ENCODE assay signal across 9 cellular contexts in the genomic region with DNA sequence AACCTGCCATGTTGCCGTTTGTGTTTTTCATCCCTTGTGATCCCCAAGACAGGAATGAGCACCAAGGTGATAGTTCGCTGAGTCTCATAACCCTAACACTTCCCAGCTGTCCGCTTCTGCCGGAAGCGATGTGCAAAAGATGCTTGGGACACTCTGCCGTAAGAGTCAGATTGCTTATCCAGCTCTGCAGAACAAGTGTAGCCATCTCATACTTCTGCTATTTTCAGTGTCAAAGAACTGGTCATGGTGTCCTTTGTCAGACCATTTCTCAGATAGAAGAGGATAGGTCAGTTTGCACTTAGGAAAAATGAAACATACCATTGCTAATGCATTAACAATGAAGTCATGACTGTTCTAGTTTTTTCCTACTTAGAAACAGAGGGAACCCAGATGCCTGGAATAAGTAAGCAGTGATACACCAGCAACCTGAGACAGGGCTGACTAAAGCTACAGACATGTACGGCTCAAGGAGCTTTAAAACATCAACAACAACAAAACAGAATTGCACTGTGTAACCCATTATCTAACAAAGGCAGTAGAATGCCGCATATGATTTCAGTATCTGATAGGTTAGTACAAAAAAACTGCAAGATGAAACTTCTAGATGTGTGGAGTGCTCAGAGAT. TPM values are rescaled to one million over a fixed set of nuclear protein-coding genes. Genes with fewer than 3 reads are reported as not detected.
A peak's percentile ranks its signal among the peaks of the same experiment; 100 is the strongest.
DNase-seq lines count a peak whose midpoint lies in the region; ATAC-seq and TF ChIP-seq lines count a peak whose summit lies in the region.
"Had no signal": no experiment of that assay in that cellular context is flagged by ENCODE, and none has a peak within 500 bp of the region (broad histone marks: within the 10 kb centered on the region; RNA-seq: fewer than 3 reads in every experiment).

No MANE protein-coding gene starts in this region.

- H3K4me3 ChIP-seq in BJ (ENCODE audit: low read depth, low read length) (peak overlapping the region; percentile 19), fibroblast of lung (replicated peaks in 1 of 4; ENCODE audit: control extremely low read depth in 1 of 4, insufficient read depth in 1 of 4, low read depth in 3 of 4, low read length in 4 of 4) (peak overlapping the region in 2 of 4 experiments; percentile 43 to 56), WERI-Rb-1 (ENCODE audit: low read depth, low read length) (no peak overlapping the region)

- H3K4me1 ChIP-seq in fibroblast of lung (ENCODE audit: control insufficient read depth, extremely low read depth, insufficient read depth, low read length) = peaks cover 37% of the 10 kb centered on the region

- DNase-seq in BJ (ENCODE audit: low read depth) (peak; percentile 96), RPMI7951 (ENCODE audit: low read depth) (peak; percentile 85), fibroblast of lung (ENCODE audit: low read depth in 2 of 2) (peak; percentile 81 to 99), osteocyte (ENCODE audit: extremely low spot score, unreplicated experiment) (no peak), NAMALWA (ENCODE audit: low spot score) (no peak), WERI-Rb-1 (no peak), iPS-NIHi7 (ENCODE audit: extremely low spot score) (no peak)

- peaks cover 58% of the 10 kb centered on the region for H3K4me1 Mint-ChIP-seq in osteocyte (ENCODE audit: unreplicated experiment)

- H3K27ac ChIP-seq in fibroblast of lung (ENCODE audit: insufficient read depth, low read length) (peak overlapping the region; percentile 64), WERI-Rb-1 (no peak overlapping the region)
- H3K27ac ChIP-seq: VCaP had no signal

- H3K36me3 ChIP-seq in BJ (ENCODE audit: control insufficient read depth, insufficient read depth, low read length) (no peaks in the 10 kb centered on the region), fibroblast of lung (ENCODE audit: control insufficient read depth, insufficient read depth, low read length) (no peaks in the 10 kb centered on the region), WERI-Rb-1 (no peaks in the 10 kb centered on the region)

- H3K9ac ChIP-seq in fibroblast of lung (ENCODE audit: insufficient read depth, low read length) = no peak overlapping the region

- H3K9me3 ChIP-seq in fibroblast of lung (ENCODE audit: control insufficient read depth, insufficient read depth, low read depth, low read length) (no peaks in the 10 kb centered on the region), WERI-Rb-1 (ENCODE audit: severe bottlenecking) (no peaks in the 10 kb centered on the region)

- H4K20me1 ChIP-seq in fibroblast of lung (ENCODE audit: control insufficient read depth, extremely low read depth, insufficient read depth, low read length) = no peaks in the 10 kb centered on the region

- no peak overlapping the region for H2AFZ ChIP-seq in fibroblast of lung (ENCODE audit: low read length)

- H3K27me3 ChIP-seq in BJ (ENCODE audit: control insufficient read depth, insufficient read depth, low read length) (no peaks in the 10 kb centered on the region), fibroblast of lung (ENCODE audit: control insufficient read depth, insufficient read depth, low read length) (no peaks in the 10 kb centered on the region), WERI-Rb-1 (ENCODE audit: insufficient read depth, low read depth, severe bottlenecking) (no peaks in the 10 kb centered on the region)

- H3K9me3 Mint-ChIP-seq in osteocyte (ENCODE audit: unreplicated experiment) = no peaks in the 10 kb centered on the region

- no peak for ATAC-seq in GM19455 (IDR thresholded peaks at IDR 0.05; ENCODE audit: unreplicated experiment)

- H3K79me2 ChIP-seq in fibroblast of lung (ENCODE audit: control insufficient read depth, insufficient read depth, low read length) = peaks cover 57% of the 10 kb centered on the region

- CTCF ChIA-PET in BJ (lab: Yijun Ruan, JAX) = interaction anchor here (0.9 to 5.6 kb wide), 5 partner anchors 9 to 50 kb away, joined by 3 to 32 read pairs (median 4); no protein-coding TSS in a partner anchor

- H3K27me3 Mint-ChIP-seq in osteocyte (ENCODE audit: unreplicated experiment) = no peaks in the 10 kb centered on the region

- POLR2A ChIA-PET in BJ (lab: Charles Lee) = interaction anchor here (0.6 to 0.8 kb wide), 2 partner anchors 24 to 91 kb away, joined by 3 to 4 read pairs; no protein-coding TSS in a partner anchor

- peak overlapping the region; percentile 99 for H3K27ac Mint-ChIP-seq in osteocyte (ENCODE audit: unreplicated experiment)

- TF ChIP-seq CTCF in BJ (IDR thresholded peaks at IDR 0.05; ENCODE audit: insufficient read depth, low read depth, low read length) = no peak
- TF ChIP-seq CTCF in fibroblast of lung (conservative IDR thresholded peaks at IDR 0.05 in 1 of 2, IDR thresholded peaks at IDR 0.05 in 1 of 2; ENCODE audit: low read depth in 1 of 2, low read length in 2 of 2) = no peak
- no peak for TF ChIP-seq CTCF in osteocyte (IDR thresholded peaks at IDR 0.05)
- TF ChIP-seq CTCF in WERI-Rb-1 (IDR thresholded peaks at IDR 0.05; ENCODE audit: low read depth, low read length) = no peak

- H3K4me3 Mint-ChIP-seq in osteocyte (ENCODE audit: unreplicated experiment) = peak overlapping the region; percentile 67

- peak overlapping the region; percentile 55 for H3K4me2 ChIP-seq in fibroblast of lung (ENCODE audit: extremely low read depth, insufficient read depth, low read length)

- H3K36me3 Mint-ChIP-seq in osteocyte (ENCODE audit: unreplicated experiment) = no peaks in the 10 kb centered on the region

RNA-seq across cellular contexts. Expression of a gene that starts 15.0 kb away (rescaled TPM):
- 1.6 and 3.1 TPM in 2 replicates for polyA plus RNA-seq in BJ (2011; rRNA removed)
- polyA minus RNA-seq in BJ (2011; rRNA and poly(A)+ RNA removed) = 6.1 and 9.6 TPM in 2 replicates
- 0.72 and 1.3 TPM in 2 replicates for total RNA-seq in RPMI7951 (2014; rRNA removed; shearing (Covaris generic))
- 6.9 and 8.8 TPM in 2 replicates for total RNA-seq in fibroblast of lung
- polyA plus RNA-seq in fibroblast of lung = 2.3 and 4.1 TPM in 2 replicates
- 1.5 and 5.7 TPM in 2 replicates for polyA plus RNA-seq in fibroblast of lung (2012)
- polyA minus RNA-seq in fibroblast of lung (ENCODE audit: low replicate concordance) = 0.11 and 0.43 TPM in 2 replicates
- total RNA-seq in osteocyte = 3.5 and 5.9 TPM in 2 replicates

Comparison
In these comparisons a context has a peak if more than half of its experiments do, and no peak if none do; other contexts are left out.
1. DNase-seq: peak in BJ (single experiment), RPMI7951 (single experiment) and fibroblast of lung (2 of 2); none in osteocyte (single experiment), NAMALWA (single experiment), WERI-Rb-1 (single experiment) and iPS-NIHi7 (single experiment).